In genomic region chr4:175947117-175947722, GRCh38 we compare ENCODE assay signal across 7 cellular contexts.
A peak's percentile ranks its signal among the peaks of the same experiment; 100 is the strongest.
DNase-seq lines count a peak whose midpoint lies in the region; ATAC-seq and TF ChIP-seq lines count a peak whose summit lies in the region.

No MANE protein-coding gene starts in this region.

- no peak overlapping the region for H4K8ac ChIP-seq in mesenchymal stem cell (ENCODE audit: low read length)

- no peak overlapping the region for H3K14ac ChIP-seq in mesenchymal stem cell (ENCODE audit: low read length in 2 of 2)

- no peak overlapping the region for H2BK15ac ChIP-seq in mesenchymal stem cell (ENCODE audit: low read depth, poor library complexity, severe bottlenecking)

- peak overlapping the region; percentile 70 for H3K9ac ChIP-seq in mesenchymal stem cell (ENCODE audit: low read length)

- intact Hi-C loops in vagina (cut with DNase I), result no loop called here

- H3K4me3 ChIP-seq in astrocyte of the spinal cord (ENCODE audit: low read depth, low read length) (no peak overlapping the region), mesenchymal stem cell (ENCODE audit: insufficient read depth in 1 of 2, low read depth in 1 of 2, low read length in 2 of 2) (no peak overlapping the region), vagina (no peak overlapping the region)

- WGBS in mesenchymal stem cell, result no CpG with 5 or more reads among the region's 4 CpGs

- no peak overlapping the region for H3K27ac ChIP-seq in mesenchymal stem cell (ENCODE audit: low read length, poor library complexity, severe bottlenecking)
- H3K27ac ChIP-seq in vagina, result no peak overlapping the region

- TF ChIP-seq EP300 in Ishikawa (IDR thresholded peaks at IDR 0.05; ENCODE audit: borderline replicate concordance), result no peak

- no peaks in the 10 kb centered on the region for H3K27me3 ChIP-seq in mesenchymal stem cell (ENCODE audit: control insufficient read depth in 1 of 2, insufficient read depth in 1 of 2, low read length in 2 of 2)
- H3K27me3 ChIP-seq in vagina, result no peaks in the 10 kb centered on the region

- no peak overlapping the region for H3K23ac ChIP-seq in mesenchymal stem cell (ENCODE audit: low read length in 2 of 2)

- H3K9me3 ChIP-seq in mesenchymal stem cell (ENCODE audit: control insufficient read depth, low read length) (no peaks in the 10 kb centered on the region), vagina (no peaks in the 10 kb centered on the region)

- TF ChIP-seq CTCF in GM12872 (IDR thresholded peaks at IDR 0.05; ENCODE audit: insufficient read depth, low read depth, low read length) (peak; percentile 32; the same call in 2 of the 3 replicates), astrocyte of the spinal cord (IDR thresholded peaks at IDR 0.05; ENCODE audit: low read depth, low read length) (peak; percentile 65), vagina (IDR thresholded peaks at IDR 0.05) (peak in 1 of 3 experiments; percentile 38)

- H2BK120ac ChIP-seq in mesenchymal stem cell (ENCODE audit: low read depth, low read length), result no peak overlapping the region

- in situ Hi-C loops in astrocyte of the spinal cord (cut with HindIII; ENCODE audit: low sequenced_read_pairs), result no loop called here

- no peaks in the 10 kb centered on the region for H3K36me3 ChIP-seq in mesenchymal stem cell (ENCODE audit: control insufficient read depth in 1 of 2, insufficient read depth in 2 of 2, low read depth in 1 of 2, low read length in 2 of 2)
- H3K36me3 ChIP-seq in vagina, result no peaks in the 10 kb centered on the region

- H2BK12ac ChIP-seq in mesenchymal stem cell (ENCODE audit: low read length in 2 of 2), result no peak overlapping the region

- H3K4ac ChIP-seq in mesenchymal stem cell (ENCODE audit: low read depth in 1 of 2, low read length in 2 of 2), result no peak overlapping the region

- no peak for TF ChIP-seq POLR2A in vagina (IDR thresholded peaks at IDR 0.05)

- peak; percentile 58 for TF ChIP-seq RAD21 in Ishikawa (IDR thresholded peaks at IDR 0.05; ENCODE audit: low read depth)

- no peak overlapping the region for H4K91ac ChIP-seq in mesenchymal stem cell (ENCODE audit: low read length)

- DNase-seq in astrocyte of the spinal cord (ENCODE audit: low read depth, low spot score), result peak; percentile 50
- peak; percentile 31 for DNase-seq in mesenchymal stem cell
- no peak for DNase-seq in vagina (ENCODE audit: extremely low spot score in 2 of 2)
- no peak for DNase-seq in activated effector memory CD4-positive, alpha-beta T cell treated with Interleukin-2 at 50 U/mL for 16 hours

- H3K18ac ChIP-seq in mesenchymal stem cell (ENCODE audit: low read depth in 1 of 2, low read length in 2 of 2), result no peak overlapping the region

- ATAC-seq in HG02981 (IDR thresholded peaks at IDR 0.05; ENCODE audit: unreplicated experiment), result no peak

- no peak overlapping the region for H2BK5ac ChIP-seq in mesenchymal stem cell (ENCODE audit: low read depth, low read length, poor library complexity, severe bottlenecking)

- no peaks in the 10 kb centered on the region for H3K79me1 ChIP-seq in mesenchymal stem cell (replicated peaks; ENCODE audit: low read length, poor library complexity, severe bottlenecking)

- no peak overlapping the region for H2AFZ ChIP-seq in mesenchymal stem cell (ENCODE audit: low read depth, low read length)

- H3K4me1 ChIP-seq in mesenchymal stem cell (ENCODE audit: control insufficient read depth, insufficient read depth, low read depth, low read length), result no peaks in the 10 kb centered on the region
- H3K4me1 ChIP-seq in vagina, result peaks cover 5% of the 10 kb centered on the region

- H3K4me2 ChIP-seq in mesenchymal stem cell (ENCODE audit: low read length, poor library complexity, severe bottlenecking), result no peak overlapping the region

- no peak overlapping the region for H2AK5ac ChIP-seq in mesenchymal stem cell (ENCODE audit: low read length, severe bottlenecking)

TF ChIP-seq in Ishikawa, 13 proteins besides CTCF, POLR2A, EP300 and RAD21:
- TF ChIP-seq ZBTB7A (IDR thresholded peaks at IDR 0.05; ENCODE audit: low read depth) (no peak), FOXM1 (IDR thresholded peaks at IDR 0.05; ENCODE audit: borderline replicate concordance, low read depth) (no peak), CREB1 (IDR thresholded peaks at IDR 0.05; ENCODE audit: low read depth) (no peak), TAF1 (IDR thresholded peaks at IDR 0.05; ENCODE audit: low read depth) (no peak), REST (IDR thresholded peaks at IDR 0.05; ENCODE audit: low read depth) (no peak), NFIC (IDR thresholded peaks at IDR 0.05) (no peak), EGR1 (IDR thresholded peaks at IDR 0.05) (no peak), CEBPB (IDR thresholded peaks at IDR 0.05) (no peak), TEAD4 (IDR thresholded peaks at IDR 0.05) (no peak), YY1 (IDR thresholded peaks at IDR 0.05; ENCODE audit: low read depth) (no peak)
- TF ChIP-seq, protein P1, sequence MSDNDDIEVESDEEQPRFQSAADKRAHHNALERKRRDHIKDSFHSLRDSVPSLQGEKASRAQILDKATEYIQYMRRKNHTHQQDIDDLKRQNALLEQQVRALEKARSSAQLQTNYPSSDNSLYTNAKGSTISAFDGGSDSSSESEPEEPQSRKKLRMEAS (IDR thresholded peaks at IDR 0.05), result no peak
- TF ChIP-seq, protein P2, sequence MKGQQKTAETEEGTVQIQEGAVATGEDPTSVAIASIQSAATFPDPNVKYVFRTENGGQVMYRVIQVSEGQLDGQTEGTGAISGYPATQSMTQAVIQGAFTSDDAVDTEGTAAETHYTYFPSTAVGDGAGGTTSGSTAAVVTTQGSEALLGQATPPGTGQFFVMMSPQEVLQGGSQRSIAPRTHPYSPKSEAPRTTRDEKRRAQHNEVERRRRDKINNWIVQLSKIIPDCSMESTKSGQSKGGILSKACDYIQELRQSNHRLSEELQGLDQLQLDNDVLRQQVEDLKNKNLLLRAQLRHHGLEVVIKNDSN (IDR thresholded peaks at IDR 0.05), result no peak

Comparison
In these comparisons a context has a peak if more than half of its experiments do, and no peak if none do; other contexts are left out.
1. DNase-seq: peak in astrocyte of the spinal cord (single experiment) and mesenchymal stem cell (single experiment); none in vagina (0 of 2) and activated effector memory CD4-positive, alpha-beta T cell treated with Interleukin-2 at 50 U/mL for 16 hours (single experiment).